Comparison of ENCODE assay signal across 8 cellular contexts in the genomic region with DNA sequence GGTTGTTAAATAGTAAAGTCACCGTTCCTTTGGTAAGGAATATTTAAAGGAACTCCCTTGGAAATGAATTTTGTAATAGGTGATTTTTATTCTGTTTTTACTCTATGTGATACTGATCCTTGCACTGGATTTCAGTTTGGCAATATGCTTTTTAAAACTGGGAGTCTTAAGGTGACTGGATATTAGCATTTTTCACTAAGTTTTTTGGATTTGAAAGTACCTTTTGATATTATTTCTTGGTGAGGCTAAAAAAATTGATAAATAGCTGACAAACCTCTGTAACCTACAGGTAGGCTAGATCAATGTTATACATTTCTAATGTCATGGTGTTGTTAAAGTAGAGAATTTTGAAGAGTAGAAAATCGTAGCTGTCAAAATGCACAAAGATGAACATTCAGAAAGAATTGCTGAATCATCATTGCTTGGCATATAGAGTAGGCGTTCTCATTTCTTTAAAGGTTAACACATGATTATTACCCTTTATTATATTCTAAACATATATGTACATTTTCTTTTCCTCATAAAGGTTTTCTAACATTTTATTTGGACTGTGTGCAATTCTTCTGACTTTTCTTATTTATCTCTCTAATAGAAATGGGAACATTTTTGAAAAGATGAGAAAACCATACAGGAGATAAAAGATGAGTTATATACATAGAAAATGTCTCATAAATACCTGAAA. TPM values are rescaled to one million over a fixed set of nuclear protein-coding genes. Genes with fewer than 3 reads are reported as not detected.
DNase-seq lines count a peak whose midpoint lies in the region; ATAC-seq and TF ChIP-seq lines count a peak whose summit lies in the region.

No MANE protein-coding gene starts in this region.

- peaks cover 46% of the 10 kb centered on the region for H3K4me1 Mint-ChIP-seq in HFFc6 (ENCODE audit: low read depth)

- peak overlapping the region; percentile 84 for H3K27ac Mint-ChIP-seq in HFFc6

- TF ChIP-seq CTCF in 22Rv1 (IDR thresholded peaks at IDR 0.05) (no peak), HFFc6 (IDR thresholded peaks at IDR 0.05) (no peak), lower lobe of right lung (IDR thresholded peaks at IDR 0.05) (no peak)

- H3K4me1 ChIP-seq in lower lobe of right lung = peaks cover 11% of the 10 kb centered on the region

- peak overlapping the region; percentile 63 for H3K4me3 ChIP-seq in lower lobe of right lung

- peaks cover 4% of the 10 kb centered on the region for H3K27me3 Mint-ChIP-seq in HFFc6 (ENCODE audit: insufficient read depth)

- H3K9me3 Mint-ChIP-seq in HFFc6 = peaks cover 6% of the 10 kb centered on the region; the same call in 1 of the 2 replicates

- no peak for ATAC-seq in lower lobe of right lung
- ATAC-seq in GM21367 (IDR thresholded peaks at IDR 0.05; ENCODE audit: unreplicated experiment) = no peak

- H3K36me3 Mint-ChIP-seq in HFFc6 (ENCODE audit: low read depth) = peaks cover 27% of the 10 kb centered on the region

- peak overlapping the region; percentile 81 for H3K27ac ChIP-seq in 22Rv1
- H3K27ac ChIP-seq in angular gyrus (ENCODE audit: low read depth, low read length) = peak overlapping the region; percentile 60
- H3K27ac ChIP-seq in lower lobe of right lung = peak overlapping the region; percentile 89

- in situ Hi-C loops in KBM-7 (cut with MboI; ENCODE audit: low pct_unique_long_range_greater_than_20kb, low sequenced_read_pairs) = no loop called here

- no peaks in the 10 kb centered on the region for H3K27me3 ChIP-seq in lower lobe of right lung (ENCODE audit: low read depth)

- H3K4me3 Mint-ChIP-seq in HFFc6 = peak overlapping the region; percentile 93

- intact Hi-C loops in lower lobe of right lung (cut with DNase I) = no loop called here

- no peaks in the 10 kb centered on the region for H3K9me3 ChIP-seq in lower lobe of right lung

- no peaks in the 10 kb centered on the region for H3K36me3 ChIP-seq in lower lobe of right lung

- DNase-seq in HFFc6 = no peak
- no peak for DNase-seq in lower lobe of right lung
- no peak for DNase-seq in NCI-H774 (lab: John Stamatoyannopoulos, UW)
- DNase-seq in SIG-M5 treated with dmso at 0.1 percent for 504 hours (lab: John Stamatoyannopoulos, UW; ENCODE audit: unreplicated experiment) = no peak
- DNase-seq in KBM-7 = no peak

RNA-seq across cellular contexts. Expression of a gene that starts 1.5 kb away (rescaled TPM):
- 100 to 1,000 TPM in 3 of 6 experiments, 10 to 100 TPM in 3; 89.6 to 245 (median 99.0) TPM for total RNA-seq in HFFc6 (2021; fragmentation: NEBNext Ultra II Directional; extraction: Animal tissue kit (Norgen Biotek cat#: 25700))
- 29.0 TPM for total RNA-seq in lower lobe of right lung

RNA-seq across cellular contexts. Expression of a gene that starts 24.3 kb away (rescaled TPM):
- total RNA-seq in HFFc6 (2021; fragmentation: NEBNext Ultra II Directional; extraction: Animal tissue kit (Norgen Biotek cat#: 25700)) = 100 to 1,000 TPM in 5 of 6 experiments, 10 to 100 TPM in 1; 94.7 to 125 (median 119) TPM
- 96.6 TPM for total RNA-seq in lower lobe of right lung

RNA-seq across cellular contexts. Expression of a gene that starts 42.6 kb away (rescaled TPM):
- under 1 TPM; 0.17 to 1.00 (median 0.26) TPM for total RNA-seq in HFFc6 (2021; fragmentation: NEBNext Ultra II Directional; extraction: Animal tissue kit (Norgen Biotek cat#: 25700))
- total RNA-seq in lower lobe of right lung = 2.9 TPM
